Comparison of ENCODE assay signal across 13 cellular contexts in genomic region chr16:84765606-84766580, GRCh38. TPM values are rescaled to one million over a fixed set of nuclear protein-coding genes. Genes with fewer than 3 reads are reported as not detected.
DNase-seq lines count a peak whose midpoint lies in the region; ATAC-seq and TF ChIP-seq lines count a peak whose summit lies in the region.
"Had no signal": no experiment of that assay in that cellular context is flagged by ENCODE, and none has a peak within 500 bp of the region (broad histone marks: within the 10 kb centered on the region; RNA-seq: fewer than 3 reads in every experiment).

No MANE protein-coding gene starts in this region.

- POLR2A ChIA-PET in activated CD4-positive, alpha-beta T cell treated with anti-CD3 and anti-CD28 coated beads, Interleukin-2, amount 10 ng/mL, durations not matched to agents 7 days and 5 days (lab: Charles Lee), result no interaction called here

- TF ChIP-seq CTCF in fibroblast of lung (conservative IDR thresholded peaks at IDR 0.05 in 1 of 2, IDR thresholded peaks at IDR 0.05 in 1 of 2; ENCODE audit: low read depth in 1 of 2, low read length in 2 of 2) (no peak), thyroid gland (IDR thresholded peaks at IDR 0.05) (no peak)

- peaks cover 2% of the 10 kb centered on the region for H3K79me2 ChIP-seq in fibroblast of lung (ENCODE audit: control insufficient read depth, insufficient read depth, low read length)

- H3K36me3 Mint-ChIP-seq in activated CD4-positive, alpha-beta T cell treated with anti-CD3 and anti-CD28 coated beads, Interleukin-2, amount 10 ng/mL, durations not matched to agents 7 days and 5 days (ENCODE audit: low read depth), result peaks cover 76% of the 10 kb centered on the region

- H3K27ac Mint-ChIP-seq in activated CD4-positive, alpha-beta T cell treated with anti-CD3 and anti-CD28 coated beads, Interleukin-2, amount 10 ng/mL, durations not matched to agents 7 days and 5 days, result peak overlapping the region; percentile 26

- peaks cover 57% of the 10 kb centered on the region for H3K4me1 Mint-ChIP-seq in activated CD4-positive, alpha-beta T cell treated with anti-CD3 and anti-CD28 coated beads, Interleukin-2, amount 10 ng/mL, durations not matched to agents 7 days and 5 days

- H4K20me1 ChIP-seq in fibroblast of lung (ENCODE audit: control insufficient read depth, extremely low read depth, insufficient read depth, low read length), result no peaks in the 10 kb centered on the region

- H3K36me3 ChIP-seq in fibroblast of lung (ENCODE audit: control insufficient read depth, insufficient read depth, low read length), result peaks cover 23% of the 10 kb centered on the region
- H3K36me3 ChIP-seq in thyroid gland, result peaks cover 25 to 39% of the 10 kb centered on the region in 2 donors

- H3K4me1 ChIP-seq in fibroblast of lung (ENCODE audit: control insufficient read depth, extremely low read depth, insufficient read depth, low read length) (no peaks in the 10 kb centered on the region), thyroid gland (peaks cover 4 to 8% of the 10 kb centered on the region in 2 donors)

- intact Hi-C loops in Right ventricle myocardium superior (cut with DNase I) (no loop called here), Right ventricle myocardium inferior (cut with DNase I) (no loop called here), thyroid gland (cut with DNase I) (no loop called here)

- H3K27ac ChIP-seq in fibroblast of lung (ENCODE audit: insufficient read depth, low read length) (peak overlapping the region; percentile 37), thyroid gland (peak overlapping the region in 1 of 3 donors; percentile 43)

- CTCF ChIA-PET in activated CD4-positive, alpha-beta T cell treated with anti-CD3 and anti-CD28 coated beads, Interleukin-2, amount 10 ng/mL, durations not matched to agents 7 days and 5 days (lab: Charles Lee), result interaction anchor here (0.9 to 1.6 kb wide), 4 partner anchors 9 to 13 kb away, joined by 3 to 5 read pairs (median 3); no protein-coding TSS in a partner anchor

- ATAC-seq in Right ventricle myocardium superior (ENCODE audit: poor library complexity), result peak; percentile 40
- no peak for ATAC-seq in Right ventricle myocardium inferior
- no peak for ATAC-seq in HG03342 (IDR thresholded peaks at IDR 0.05; ENCODE audit: unreplicated experiment)
- no peak for ATAC-seq in GM18517 (IDR thresholded peaks at IDR 0.05; ENCODE audit: unreplicated experiment)

- H3K27me3 ChIP-seq in fibroblast of lung (ENCODE audit: control insufficient read depth, insufficient read depth, low read length) (no peaks in the 10 kb centered on the region), thyroid gland (no peaks in the 10 kb centered on the region)
- H3K27me3 ChIP-seq: BE2C, upper lobe of left lung had no signal

- H3K9me3 ChIP-seq in fibroblast of lung (ENCODE audit: control insufficient read depth, insufficient read depth, low read depth, low read length) (no peaks in the 10 kb centered on the region), thyroid gland (no peaks in the 10 kb centered on the region)
- H3K9me3 ChIP-seq: BE2C, upper lobe of left lung had no signal

- 81 to 84% methylated on average over 17 of the region's 17 CpGs for WGBS in thyroid gland, 2 donors

- TF ChIP-seq POLR2A in thyroid gland (IDR thresholded peaks at IDR 0.05), result no peak

- no peak overlapping the region for H3K4me3 ChIP-seq in fibroblast of lung (replicated peaks in 1 of 4; ENCODE audit: control extremely low read depth in 1 of 4, insufficient read depth in 1 of 4, low read depth in 3 of 4, low read length in 4 of 4)
- H3K4me3 ChIP-seq in thyroid gland (replicated peaks in 1 of 3), result no peak overlapping the region
- H3K4me3 ChIP-seq: upper lobe of left lung had no signal

- no peak overlapping the region for H3K9ac ChIP-seq in fibroblast of lung (ENCODE audit: insufficient read depth, low read length)

- no peak overlapping the region for H3K4me3 Mint-ChIP-seq in activated CD4-positive, alpha-beta T cell treated with anti-CD3 and anti-CD28 coated beads, Interleukin-2, amount 10 ng/mL, durations not matched to agents 7 days and 5 days

- H3K27me3 Mint-ChIP-seq in activated CD4-positive, alpha-beta T cell treated with anti-CD3 and anti-CD28 coated beads, Interleukin-2, amount 10 ng/mL, durations not matched to agents 7 days and 5 days, result no peaks in the 10 kb centered on the region

- H3K9me3 Mint-ChIP-seq in activated CD4-positive, alpha-beta T cell treated with anti-CD3 and anti-CD28 coated beads, Interleukin-2, amount 10 ng/mL, durations not matched to agents 7 days and 5 days, result no peaks in the 10 kb centered on the region

- DNase-seq in Right ventricle myocardium superior (no peak), Right ventricle myocardium inferior (ENCODE audit: missing footprints) (no peak), fibroblast of lung (ENCODE audit: low read depth in 2 of 2) (no peak), thyroid gland (peak; percentile 70 to 72), activated gamma-delta T cell (lab: John Stamatoyannopoulos, UW) (no peak)
- no peak for DNase-seq in activated CD4-positive, alpha-beta T cell treated with anti-CD3 and anti-CD28 coated beads, Interleukin-2, amount 10 ng/mL, durations not matched to agents 7 days and 5 days
- DNase-seq: BE2C, mesendoderm, NCI-H226, posterior cingulate gyrus, upper lobe of left lung had no signal

- no peak overlapping the region for H2AFZ ChIP-seq in fibroblast of lung (ENCODE audit: low read length)

- no peak overlapping the region for H3K4me2 ChIP-seq in fibroblast of lung (ENCODE audit: extremely low read depth, insufficient read depth, low read length)

RNA-seq across cellular contexts. Expression of gene CRISPLD2, which starts 53.9 kb away (rescaled TPM):
- 23.5 TPM for total RNA-seq in Right ventricle myocardium superior
- total RNA-seq in Right ventricle myocardium inferior, result 38.1 TPM
- under 1 TPM; 0.25 to 0.27 TPM for total RNA-seq in activated CD4-positive, alpha-beta T cell treated with anti-CD3 and anti-CD28 coated beads, Interleukin-2, amount 10 ng/mL, durations not matched to agents 7 days and 5 days
- total RNA-seq in fibroblast of lung, result 34.9 and 37.0 TPM in 2 replicates
- 11.8 and 96.2 TPM in 2 replicates for polyA plus RNA-seq in fibroblast of lung
- polyA plus RNA-seq in fibroblast of lung (2012), result 7.1 and 70.6 TPM in 2 replicates
- polyA minus RNA-seq in fibroblast of lung (ENCODE audit: low replicate concordance), result 16.4 and 88.9 TPM in 2 replicates
- total RNA-seq in thyroid gland, result 100 to 1,000 TPM in 2 of 4 donors, 10 to 100 TPM in 2; 48.0 to 261 (median 108) TPM

Comparison
In these comparisons a context has a peak if more than half of its experiments do, and no peak if none do; other contexts are left out.
1. DNase-seq: peak in thyroid gland (2 of 2); none in Right ventricle myocardium superior (single experiment), Right ventricle myocardium inferior (single experiment), activated CD4-positive, alpha-beta T cell treated with anti-CD3 and anti-CD28 coated beads, Interleukin-2, amount 10 ng/mL, durations not matched to agents 7 days and 5 days (single experiment), fibroblast of lung (0 of 2) and activated gamma-delta T cell (single experiment).
2. RNA of gene CRISPLD2, which starts 53.9 kb away (total RNA-seq): 48.0 to 261 TPM in thyroid gland, 38.1 TPM in Right ventricle myocardium inferior (single experiment), 34.9 to 37.0 TPM in fibroblast of lung and 23.5 TPM in Right ventricle myocardium superior (single experiment); 0.25 to 0.27 TPM in activated CD4-positive, alpha-beta T cell treated with anti-CD3 and anti-CD28 coated beads, Interleukin-2, amount 10 ng/mL, durations not matched to agents 7 days and 5 days; every median in the first group is over 10 times any median in the second.